Comparison of ENCODE assay signal across 8 cellular contexts in genomic region chr10:28179490-28180099, GRCh38.
DNase-seq lines count a peak whose midpoint lies in the region; ATAC-seq, FAIRE-seq and TF ChIP-seq lines count a peak whose summit lies in the region.

No MANE protein-coding gene starts in this region.

- CTCF ChIA-PET in CD8-positive, alpha-beta memory T cell (lab: Charles Lee) = interaction anchor here (0.9 to 2.5 kb wide), 6 partner anchors 53 to 481 kb away, joined by 3 to 11 read pairs (median 4); partner anchors contain the start of gene MPP7

- TF ChIP-seq RAD21 in liver (IDR thresholded peaks at IDR 0.05) = peak; percentile 94

- H3K27me3 ChIP-seq in CD8-positive, alpha-beta memory T cell (ENCODE audit: insufficient read depth, low read length, poor library complexity, severe bottlenecking) = no peaks in the 10 kb centered on the region
- H3K27me3 ChIP-seq in colonic mucosa (no peaks in the 10 kb centered on the region), liver (ENCODE audit: control insufficient read depth in 4 of 4, insufficient read depth in 4 of 4, low read length in 3 of 4) (no peaks in the 10 kb centered on the region), upper lobe of right lung (no peaks in the 10 kb centered on the region), MG63 (no peaks in the 10 kb centered on the region)

- peaks cover 1 to 4% (median 2%) of the 10 kb centered on the region in 3 donors for H3K36me3 Mint-ChIP-seq in CD8-positive, alpha-beta memory T cell

- POLR2A ChIA-PET in CD8-positive, alpha-beta memory T cell (lab: Charles Lee) = interaction anchor here (0.5 kb wide), 1 partner anchor 24 kb away, joined by 3 read pairs; no protein-coding TSS in a partner anchor

- peak in 3 of 5 donors; percentile 6 to 43 (median 34) for DNase-seq in CD8-positive, alpha-beta memory T cell
- DNase-seq in GM18507 (ENCODE audit: extremely low spot score, insufficient read length, low read depth) (no peak), HT1080 (ENCODE audit: low read depth) (peak; percentile 46), SHP77 (lab: John Stamatoyannopoulos, UW) (peak; percentile 33 to 63), colonic mucosa (peak; percentile 38), upper lobe of right lung (no peak), MG63 (no peak)

- peaks cover 25% of the 10 kb centered on the region for H3K4me1 ChIP-seq in CD8-positive, alpha-beta memory T cell (ENCODE audit: insufficient read depth, low read length)
- no peaks in the 10 kb centered on the region for H3K4me1 ChIP-seq in colonic mucosa
- H3K4me1 ChIP-seq in liver (ENCODE audit: control insufficient read depth in 4 of 4, insufficient read depth in 4 of 4, low read length in 3 of 4) = peaks cover 0 to 18% (median 6%) of the 10 kb centered on the region in 4 donors
- H3K4me1 ChIP-seq in upper lobe of right lung = no peaks in the 10 kb centered on the region

- peak overlapping the region; percentile 46 to 88 (median 65) for H3K4me3 Mint-ChIP-seq in CD8-positive, alpha-beta memory T cell

- no peaks in the 10 kb centered on the region for H3K9me3 ChIP-seq in CD8-positive, alpha-beta memory T cell (ENCODE audit: low read length)
- H3K9me3 ChIP-seq in colonic mucosa = no peaks in the 10 kb centered on the region
- no peaks in the 10 kb centered on the region for H3K9me3 ChIP-seq in liver (ENCODE audit: control insufficient read depth in 4 of 4, low read length in 3 of 4)
- H3K9me3 ChIP-seq in upper lobe of right lung = no peaks in the 10 kb centered on the region
- H3K9me3 ChIP-seq in MG63 = no peaks in the 10 kb centered on the region

- H3K27ac ChIP-seq in CD8-positive, alpha-beta memory T cell (ENCODE audit: low read depth, low read length) = no peak overlapping the region
- H3K27ac ChIP-seq in colonic mucosa (no peak overlapping the region), liver (ENCODE audit: low read depth in 1 of 2, low read length in 2 of 2) (no peak overlapping the region), upper lobe of right lung (no peak overlapping the region)

- H3K27me3 Mint-ChIP-seq in CD8-positive, alpha-beta memory T cell = no peaks in the 10 kb centered on the region

- H3K9me3 Mint-ChIP-seq in CD8-positive, alpha-beta memory T cell = no peaks in the 10 kb centered on the region

- H3K9ac ChIP-seq in colonic mucosa (ENCODE audit: low read depth in 2 of 2, low read length in 2 of 2) (no peak overlapping the region), liver (ENCODE audit: low read depth in 1 of 2, low read length in 2 of 2) (no peak overlapping the region)

- H3K4me3 ChIP-seq in CD8-positive, alpha-beta memory T cell (ENCODE audit: low read length) = no peak overlapping the region
- H3K4me3 ChIP-seq in colonic mucosa (no peak overlapping the region), liver (ENCODE audit: low read depth in 1 of 3, low read length in 3 of 3) (no peak overlapping the region), upper lobe of right lung (no peak overlapping the region), MG63 (no peak overlapping the region)

- TF ChIP-seq CTCF in colonic mucosa (IDR thresholded peaks at IDR 0.05) = peak; percentile 74
- peak; percentile 75 for TF ChIP-seq CTCF in liver (IDR thresholded peaks at IDR 0.05; ENCODE audit: low read depth, low read length, missing input control)
- TF ChIP-seq CTCF in upper lobe of right lung (IDR thresholded peaks at IDR 0.05) = peak; percentile 75

- intact Hi-C loops in colonic mucosa (cut with DNase I) = loop anchor here (2.0 kb wide), 1 partner anchor 437 kb away; no protein-coding TSS in a partner anchor
- intact Hi-C loops in upper lobe of right lung (cut with DNase I) = no loop called here

- ATAC-seq in upper lobe of right lung = peak; percentile 82

- H3K27ac Mint-ChIP-seq in CD8-positive, alpha-beta memory T cell = peak overlapping the region in 2 of 8 donors; percentile 60 to 65

- WGBS in liver = under 1% methylated on average over 2 of the region's 2 CpGs

- peak; percentile 80 for FAIRE-seq in GM18507 (lab: Jason Lieb, UNC)

- no peaks in the 10 kb centered on the region for H3K36me3 ChIP-seq in CD8-positive, alpha-beta memory T cell (ENCODE audit: insufficient read depth, low read length)
- no peaks in the 10 kb centered on the region for H3K36me3 ChIP-seq in colonic mucosa
- H3K36me3 ChIP-seq in liver (ENCODE audit: control insufficient read depth in 4 of 4, insufficient read depth in 3 of 4, low read depth in 1 of 4, low read length in 3 of 4) = no peaks in the 10 kb centered on the region
- H3K36me3 ChIP-seq in upper lobe of right lung = no peaks in the 10 kb centered on the region
- no peaks in the 10 kb centered on the region for H3K36me3 ChIP-seq in MG63

- peaks cover 25 to 40% (median 37%) of the 10 kb centered on the region in 3 donors for H3K4me1 Mint-ChIP-seq in CD8-positive, alpha-beta memory T cell

TF ChIP-seq in liver, 16 proteins besides CTCF, POLR2A, EP300 and RAD21:
- TF ChIP-seq NR2F2 (IDR thresholded peaks at IDR 0.05) (no peak), GABPA (IDR thresholded peaks at IDR 0.05 in 1 of 2, conservative IDR thresholded peaks at IDR 0.05 in 1 of 2) (no peak), HNF4A (conservative IDR thresholded peaks at IDR 0.05) (no peak)
- TF ChIP-seq, protein P1, sequence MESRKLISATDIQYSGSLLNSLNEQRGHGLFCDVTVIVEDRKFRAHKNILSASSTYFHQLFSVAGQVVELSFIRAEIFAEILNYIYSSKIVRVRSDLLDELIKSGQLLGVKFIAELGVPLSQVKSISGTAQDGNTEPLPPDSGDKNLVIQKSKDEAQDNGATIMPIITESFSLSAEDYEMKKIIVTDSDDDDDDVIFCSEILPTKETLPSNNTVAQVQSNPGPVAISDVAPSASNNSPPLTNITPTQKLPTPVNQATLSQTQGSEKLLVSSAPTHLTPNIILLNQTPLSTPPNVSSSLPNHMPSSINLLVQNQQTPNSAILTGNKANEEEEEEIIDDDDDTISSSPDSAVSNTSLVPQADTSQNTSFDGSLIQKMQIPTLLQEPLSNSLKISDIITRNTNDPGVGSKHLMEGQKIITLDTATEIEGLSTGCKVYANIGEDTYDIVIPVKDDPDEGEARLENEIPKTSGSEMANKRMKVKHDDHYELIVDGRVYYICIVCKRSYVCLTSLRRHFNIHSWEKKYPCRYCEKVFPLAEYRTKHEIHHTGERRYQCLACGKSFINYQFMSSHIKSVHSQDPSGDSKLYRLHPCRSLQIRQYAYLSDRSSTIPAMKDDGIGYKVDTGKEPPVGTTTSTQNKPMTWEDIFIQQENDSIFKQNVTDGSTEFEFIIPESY (IDR thresholded peaks at IDR 0.05) = no peak

Comparison
In these comparisons a context has a peak if more than half of its experiments do, and no peak if none do; other contexts are left out.
1. DNase-seq: peak in CD8-positive, alpha-beta memory T cell (3 of 5), HT1080 (single experiment), SHP77 (2 of 2) and colonic mucosa (single experiment); none in GM18507 (single experiment), upper lobe of right lung (single experiment) and MG63 (single experiment).
2. Peak in every context shown above with its lines, with median percentiles within 50 percentile points of each other: CTCF ChIP-seq.